ENCODE assay signal across 1 cellular context in the genomic region with DNA sequence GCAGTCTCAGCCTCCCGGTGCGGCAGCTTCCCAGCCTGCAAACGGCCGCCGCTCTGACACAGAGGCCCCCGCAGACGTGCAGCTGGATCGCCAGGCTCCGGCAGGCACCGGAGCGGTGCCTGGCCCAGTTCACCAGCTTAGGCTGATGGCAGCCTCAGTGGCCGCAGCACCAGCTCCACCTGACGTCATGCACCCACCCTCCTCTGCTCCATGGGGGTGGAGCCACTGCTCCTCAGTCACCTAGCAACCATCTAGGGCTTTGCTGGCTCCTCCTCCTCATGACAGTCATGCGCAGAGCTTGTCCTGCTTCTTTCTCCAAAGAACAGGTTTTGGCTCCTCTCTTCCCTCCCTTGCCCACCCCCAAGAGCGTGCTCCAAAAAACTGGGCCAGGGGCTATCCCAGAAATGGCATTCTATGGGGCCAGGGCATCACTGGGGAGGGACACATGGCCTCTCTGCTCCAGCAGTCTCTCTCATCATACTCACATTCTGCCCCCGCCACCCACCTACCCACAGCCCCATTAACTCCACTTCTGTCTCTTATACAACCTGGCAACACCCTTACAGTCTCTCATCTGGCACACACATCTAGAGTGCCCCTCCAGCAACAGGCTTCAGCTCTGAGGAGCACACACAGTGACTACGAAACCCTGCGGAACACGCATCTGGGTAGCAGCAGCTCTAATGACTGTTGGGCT.
A peak's percentile ranks its signal among the peaks of the same experiment; 100 is the strongest.
TF ChIP-seq lines count a peak whose summit lies in the region.

No MANE protein-coding gene starts in this region.

TF ChIP-seq in HEK293, 187 proteins besides CTCF, POLR2A, EP300 and RAD21 (continued from another document):
- TF ChIP-seq SP3 (tag by site-specific recombination; IDR thresholded peaks at IDR 0.05) (peak; percentile 43; the same call in 1 of the 2 replicates), ZNF350 (tag by site-specific recombination; IDR thresholded peaks at IDR 0.05) (no peak), ZNF133 (tag by site-specific recombination; IDR thresholded peaks at IDR 0.05) (no peak), ZNF664 (tag by site-specific recombination; IDR thresholded peaks at IDR 0.05) (no peak), ZNF132 (tag by site-specific recombination; IDR thresholded peaks at IDR 0.05; ENCODE audit: borderline replicate concordance) (no peak), ZNF660 (tag by site-specific recombination; IDR thresholded peaks at IDR 0.05) (no peak), ZNF768 (tag by site-specific recombination; IDR thresholded peaks at IDR 0.05) (no peak), ZNF112 (tag by site-specific recombination; IDR thresholded peaks at IDR 0.05) (no peak), ZBTB8A (tag by site-specific recombination; IDR thresholded peaks at IDR 0.05) (no peak), ZNF404 (tag by site-specific recombination; IDR thresholded peaks at IDR 0.05) (no peak)
- TF ChIP-seq, protein P1, sequence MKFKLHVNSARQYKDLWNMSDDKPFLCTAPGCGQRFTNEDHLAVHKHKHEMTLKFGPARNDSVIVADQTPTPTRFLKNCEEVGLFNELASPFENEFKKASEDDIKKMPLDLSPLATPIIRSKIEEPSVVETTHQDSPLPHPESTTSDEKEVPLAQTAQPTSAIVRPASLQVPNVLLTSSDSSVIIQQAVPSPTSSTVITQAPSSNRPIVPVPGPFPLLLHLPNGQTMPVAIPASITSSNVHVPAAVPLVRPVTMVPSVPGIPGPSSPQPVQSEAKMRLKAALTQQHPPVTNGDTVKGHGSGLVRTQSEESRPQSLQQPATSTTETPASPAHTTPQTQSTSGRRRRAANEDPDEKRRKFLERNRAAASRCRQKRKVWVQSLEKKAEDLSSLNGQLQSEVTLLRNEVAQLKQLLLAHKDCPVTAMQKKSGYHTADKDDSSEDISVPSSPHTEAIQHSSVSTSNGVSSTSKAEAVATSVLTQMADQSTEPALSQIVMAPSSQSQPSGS (tag by site-specific recombination; IDR thresholded peaks at IDR 0.05; ENCODE audit: low read depth): peak; percentile 92
- TF ChIP-seq, protein P2, sequence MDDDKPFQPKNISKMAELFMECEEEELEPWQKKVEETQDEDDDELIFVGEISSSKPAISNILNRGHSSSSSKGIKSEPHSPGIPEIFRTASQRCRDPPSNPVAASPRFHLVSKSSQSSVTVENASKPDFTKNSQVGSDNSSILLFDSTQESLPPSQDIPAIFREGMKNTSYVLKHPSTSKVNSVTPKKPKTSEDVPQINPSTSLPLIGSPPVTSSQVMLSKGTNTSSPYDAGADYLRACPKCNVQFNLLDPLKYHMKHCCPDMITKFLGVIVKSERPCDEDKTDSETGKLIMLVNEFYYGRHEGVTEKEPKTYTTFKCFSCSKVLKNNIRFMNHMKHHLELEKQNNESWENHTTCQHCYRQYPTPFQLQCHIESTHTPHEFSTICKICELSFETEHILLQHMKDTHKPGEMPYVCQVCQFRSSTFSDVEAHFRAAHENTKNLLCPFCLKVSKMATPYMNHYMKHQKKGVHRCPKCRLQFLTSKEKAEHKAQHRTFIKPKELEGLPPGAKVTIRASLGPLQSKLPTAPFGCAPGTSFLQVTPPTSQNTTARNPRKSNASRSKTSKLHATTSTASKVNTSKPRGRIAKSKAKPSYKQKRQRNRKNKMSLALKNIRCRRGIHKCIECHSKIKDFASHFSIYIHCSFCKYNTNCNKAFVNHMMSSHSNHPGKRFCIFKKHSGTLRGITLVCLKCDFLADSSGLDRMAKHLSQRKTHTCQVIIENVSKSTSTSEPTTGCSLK (tag by site-specific recombination; IDR thresholded peaks at IDR 0.05): no peak
- TF ChIP-seq, protein P3, sequence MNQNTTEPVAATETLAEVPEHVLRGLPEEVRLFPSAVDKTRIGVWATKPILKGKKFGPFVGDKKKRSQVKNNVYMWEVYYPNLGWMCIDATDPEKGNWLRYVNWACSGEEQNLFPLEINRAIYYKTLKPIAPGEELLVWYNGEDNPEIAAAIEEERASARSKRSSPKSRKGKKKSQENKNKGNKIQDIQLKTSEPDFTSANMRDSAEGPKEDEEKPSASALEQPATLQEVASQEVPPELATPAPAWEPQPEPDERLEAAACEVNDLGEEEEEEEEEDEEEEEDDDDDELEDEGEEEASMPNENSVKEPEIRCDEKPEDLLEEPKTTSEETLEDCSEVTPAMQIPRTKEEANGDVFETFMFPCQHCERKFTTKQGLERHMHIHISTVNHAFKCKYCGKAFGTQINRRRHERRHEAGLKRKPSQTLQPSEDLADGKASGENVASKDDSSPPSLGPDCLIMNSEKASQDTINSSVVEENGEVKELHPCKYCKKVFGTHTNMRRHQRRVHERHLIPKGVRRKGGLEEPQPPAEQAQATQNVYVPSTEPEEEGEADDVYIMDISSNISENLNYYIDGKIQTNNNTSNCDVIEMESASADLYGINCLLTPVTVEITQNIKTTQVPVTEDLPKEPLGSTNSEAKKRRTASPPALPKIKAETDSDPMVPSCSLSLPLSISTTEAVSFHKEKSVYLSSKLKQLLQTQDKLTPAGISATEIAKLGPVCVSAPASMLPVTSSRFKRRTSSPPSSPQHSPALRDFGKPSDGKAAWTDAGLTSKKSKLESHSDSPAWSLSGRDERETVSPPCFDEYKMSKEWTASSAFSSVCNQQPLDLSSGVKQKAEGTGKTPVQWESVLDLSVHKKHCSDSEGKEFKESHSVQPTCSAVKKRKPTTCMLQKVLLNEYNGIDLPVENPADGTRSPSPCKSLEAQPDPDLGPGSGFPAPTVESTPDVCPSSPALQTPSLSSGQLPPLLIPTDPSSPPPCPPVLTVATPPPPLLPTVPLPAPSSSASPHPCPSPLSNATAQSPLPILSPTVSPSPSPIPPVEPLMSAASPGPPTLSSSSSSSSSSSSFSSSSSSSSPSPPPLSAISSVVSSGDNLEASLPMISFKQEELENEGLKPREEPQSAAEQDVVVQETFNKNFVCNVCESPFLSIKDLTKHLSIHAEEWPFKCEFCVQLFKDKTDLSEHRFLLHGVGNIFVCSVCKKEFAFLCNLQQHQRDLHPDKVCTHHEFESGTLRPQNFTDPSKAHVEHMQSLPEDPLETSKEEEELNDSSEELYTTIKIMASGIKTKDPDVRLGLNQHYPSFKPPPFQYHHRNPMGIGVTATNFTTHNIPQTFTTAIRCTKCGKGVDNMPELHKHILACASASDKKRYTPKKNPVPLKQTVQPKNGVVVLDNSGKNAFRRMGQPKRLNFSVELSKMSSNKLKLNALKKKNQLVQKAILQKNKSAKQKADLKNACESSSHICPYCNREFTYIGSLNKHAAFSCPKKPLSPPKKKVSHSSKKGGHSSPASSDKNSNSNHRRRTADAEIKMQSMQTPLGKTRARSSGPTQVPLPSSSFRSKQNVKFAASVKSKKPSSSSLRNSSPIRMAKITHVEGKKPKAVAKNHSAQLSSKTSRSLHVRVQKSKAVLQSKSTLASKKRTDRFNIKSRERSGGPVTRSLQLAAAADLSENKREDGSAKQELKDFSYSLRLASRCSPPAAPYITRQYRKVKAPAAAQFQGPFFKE (tag by site-specific recombination; IDR thresholded peaks at IDR 0.05; ENCODE audit: borderline replicate concordance): no peak
